In the genomic region with DNA sequence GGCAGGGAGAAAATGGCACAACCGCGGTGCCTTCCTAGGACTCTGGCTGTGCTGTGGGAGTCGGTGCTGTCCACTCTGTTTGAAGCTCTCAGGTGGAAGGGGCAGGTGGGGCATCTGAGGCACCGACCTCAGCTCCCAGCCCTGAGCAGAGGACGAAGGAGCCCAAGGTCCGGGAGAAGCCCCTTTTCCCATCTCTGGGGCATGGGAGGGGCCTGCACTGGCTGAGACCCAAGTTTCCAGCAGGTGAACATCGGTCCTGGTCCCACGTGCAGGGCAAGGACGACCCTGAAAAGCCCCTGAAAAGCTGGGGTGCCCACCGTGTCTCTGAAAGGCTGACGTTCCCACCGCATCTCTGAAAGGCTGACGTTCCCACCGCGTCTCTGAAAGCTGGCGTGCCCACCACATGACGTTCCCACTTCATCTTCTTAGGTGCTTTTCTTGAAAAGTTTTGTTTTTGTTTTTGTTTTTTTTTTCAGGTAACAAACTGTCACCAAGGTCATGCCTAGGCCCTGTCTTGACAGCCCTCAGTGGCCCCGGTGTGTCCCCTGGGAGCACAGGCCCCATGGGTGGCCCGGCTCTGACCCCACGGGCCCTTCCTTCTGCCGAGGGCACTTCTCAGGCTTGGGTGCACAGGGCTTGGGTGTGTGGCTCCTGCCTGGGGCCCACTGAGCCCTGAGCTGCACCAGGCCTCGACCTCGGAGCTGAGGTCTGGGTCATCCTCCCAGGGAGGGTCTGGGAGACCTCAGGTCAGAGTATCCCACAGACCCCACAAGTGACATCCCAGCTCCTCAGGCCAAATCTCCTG, we compare ENCODE assay signal across 1 cellular context.
TF ChIP-seq lines count a peak whose summit lies in the region.

No MANE protein-coding gene starts in this region.

TF ChIP-seq in GM12878, 131 proteins besides CTCF, POLR2A, EP300 and RAD21 (continued from another document):
- peak; percentile 28 for TF ChIP-seq MEF2B (IDR thresholded peaks at IDR 0.05; ENCODE audit: partially characterized antibody, poor library complexity, severe bottlenecking)
- TF ChIP-seq, protein P1, sequence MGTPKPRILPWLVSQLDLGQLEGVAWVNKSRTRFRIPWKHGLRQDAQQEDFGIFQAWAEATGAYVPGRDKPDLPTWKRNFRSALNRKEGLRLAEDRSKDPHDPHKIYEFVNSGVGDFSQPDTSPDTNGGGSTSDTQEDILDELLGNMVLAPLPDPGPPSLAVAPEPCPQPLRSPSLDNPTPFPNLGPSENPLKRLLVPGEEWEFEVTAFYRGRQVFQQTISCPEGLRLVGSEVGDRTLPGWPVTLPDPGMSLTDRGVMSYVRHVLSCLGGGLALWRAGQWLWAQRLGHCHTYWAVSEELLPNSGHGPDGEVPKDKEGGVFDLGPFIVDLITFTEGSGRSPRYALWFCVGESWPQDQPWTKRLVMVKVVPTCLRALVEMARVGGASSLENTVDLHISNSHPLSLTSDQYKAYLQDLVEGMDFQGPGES (IDR thresholded peaks at IDR 0.05) = no peak
- no peak for TF ChIP-seq CEBPB (IDR thresholded peaks at IDR 0.05; ENCODE audit: borderline replicate concordance in 1 of 2, low read depth in 2 of 2, low read length in 2 of 2)
- TF ChIP-seq ZNF384 (IDR thresholded peaks at IDR 0.05; ENCODE audit: borderline replicate concordance, low read depth, low read length) = no peak
